Comparison of ENCODE assay signal across 24 cellular contexts in the genomic region with DNA sequence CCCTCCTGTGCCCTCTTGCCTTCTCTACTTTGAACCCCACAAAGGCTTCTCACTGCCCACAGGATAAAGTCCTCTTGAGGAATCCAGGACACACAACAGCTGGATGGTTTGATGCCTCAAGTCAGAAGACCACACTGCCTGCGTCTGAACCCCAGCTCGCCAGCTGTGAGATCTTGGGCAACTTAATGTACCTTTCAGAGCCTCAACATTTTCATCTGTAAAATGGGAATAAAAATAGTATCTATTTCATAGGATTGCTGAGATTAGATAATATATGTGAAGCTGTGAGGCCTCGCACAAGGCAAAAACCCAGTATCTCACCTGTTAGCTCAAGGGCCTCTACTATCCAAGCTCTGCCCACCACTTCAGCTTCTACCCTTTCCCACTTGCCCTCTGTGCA.
"Had no signal": no experiment of that assay in that cellular context is flagged by ENCODE, and none has a peak within 500 bp of the region (broad histone marks: within the 10 kb centered on the region; RNA-seq: fewer than 3 reads in every experiment).

No MANE protein-coding gene starts in this region.

- H3K27ac Mint-ChIP-seq: activated naive CD4-positive, alpha-beta T cell treated with anti-CD3 and anti-CD28 coated beads for 36 hours; stimulated activated naive CD8-positive, alpha-beta T cell treated with anti-CD3 and anti-CD28 coated beads, Interleukin-15, amount 100 ng/mL, for 72 hours; T-helper 17 cell had no signal

- H3K36me3 Mint-ChIP-seq: naive B cell had no signal

- H3K4me3 ChIP-seq: coronary artery, esophagus squamous epithelium, left lung, testis, upper lobe of right lung had no signal

- H3K27ac ChIP-seq: coronary artery, esophagus squamous epithelium, left lung, testis, upper lobe of right lung, WERI-Rb-1 had no signal

- DNase-seq: activated CD4-positive, alpha-beta T cell treated with anti-CD3 and anti-CD28 coated beads, Interleukin-2, amount 10 ng/mL, durations not matched to agents 24 days and 14 days; activated CD8-positive, alpha-beta memory T cell treated with anti-CD3 and anti-CD28 coated beads, Interleukin-2, amount 50 U/mL, for 4 hours; activated CD8-positive, alpha-beta T cell treated with anti-CD3 and anti-CD28 coated beads, Interleukin-2, amount 10 ng/mL, durations not matched to agents 7 days and 5 days; activated naive CD4-positive, alpha-beta T cell treated with anti-CD3 and anti-CD28 coated beads for 36 hours; amygdala; central memory CD4-positive, alpha-beta T cell; effector CD8-positive, alpha-beta T cell; esophagus squamous epithelium; glutamatergic neuron; hypothalamus; kidney; left lung; mammary epithelial cell; naive B cell; occipital lobe; stimulated activated CD4-positive, alpha-beta T cell treated with anti-CD3 and anti-CD28 coated beads, Interleukin-15, amount 100 ng/mL, for 24 hours; stimulated activated CD4-positive, alpha-beta T cell treated with anti-CD3 and anti-CD28 coated beads, Interleukin-4, amount 100 ng/mL, for 1 hour; stimulated activated naive CD8-positive, alpha-beta T cell treated with anti-CD3 and anti-CD28 coated beads, Interleukin-15, amount 100 ng/mL, for 72 hours; T-helper 17 cell; testis; upper lobe of right lung; WERI-Rb-1 had no signal

- H3K9me3 Mint-ChIP-seq: activated CD4-positive, alpha-beta T cell treated with anti-CD3 and anti-CD28 coated beads, Interleukin-2, amount 10 ng/mL, durations not matched to agents 24 days and 14 days; activated naive CD4-positive, alpha-beta T cell treated with anti-CD3 and anti-CD28 coated beads for 36 hours; brain; naive B cell; stimulated activated naive CD8-positive, alpha-beta T cell treated with anti-CD3 and anti-CD28 coated beads, Interleukin-15, amount 100 ng/mL, for 72 hours had no signal

- H3K27me3 ChIP-seq: esophagus squamous epithelium, left lung, testis, upper lobe of right lung had no signal

- H3K27me3 Mint-ChIP-seq: naive B cell; stimulated activated naive CD8-positive, alpha-beta T cell treated with anti-CD3 and anti-CD28 coated beads, Interleukin-15, amount 100 ng/mL, for 72 hours; T-helper 17 cell had no signal

- H3K9me3 ChIP-seq: esophagus squamous epithelium, left lung, testis, upper lobe of right lung had no signal

- ATAC-seq: activated CD8-positive, alpha-beta T cell treated with anti-CD3 and anti-CD28 coated beads, Interleukin-2, amount 10 ng/mL, durations not matched to agents 7 days and 5 days; left lung; stimulated activated naive CD8-positive, alpha-beta T cell treated with anti-CD3 and anti-CD28 coated beads, Interleukin-15, amount 100 ng/mL, for 72 hours; T-helper 17 cell; upper lobe of right lung had no signal

- H3K4me3 Mint-ChIP-seq: activated CD8-positive, alpha-beta T cell treated with anti-CD3 and anti-CD28 coated beads, Interleukin-2, amount 10 ng/mL, durations not matched to agents 7 days and 5 days; activated naive CD4-positive, alpha-beta T cell treated with anti-CD3 and anti-CD28 coated beads for 36 hours had no signal
